35 cellular contexts compared by ENCODE assay signal in genomic region chr11:22617868-22618267, GRCh38.
"Had no signal": no experiment of that assay in that cellular context is flagged by ENCODE, and none has a peak within 500 bp of the region (broad histone marks: within the 10 kb centered on the region; RNA-seq: fewer than 3 reads in every experiment).

No MANE protein-coding gene starts in this region.

- H3K4me1 ChIP-seq: adrenal gland, breast epithelium had no signal

- H3K4me3 ChIP-seq: adrenal gland, body of pancreas, breast epithelium had no signal

- DNase-seq: activated CD4-positive, alpha-beta memory T cell treated with anti-CD3 and anti-CD28 coated beads for 36 hours; activated CD4-positive, alpha-beta T cell treated with anti-CD3 and anti-CD28 coated beads for 4 hours; activated CD4-positive, alpha-beta T cell treated with anti-CD3 and anti-CD28 coated beads, Interleukin-2, amount 10 ng/mL, durations not matched to agents 24 days and 14 days; activated CD4-positive, alpha-beta T cell treated with anti-CD3 and anti-CD28 coated beads, Interleukin-2, amount 50 U/mL, for 1 hour; activated CD4-positive, alpha-beta T cell treated with anti-CD3 and anti-CD28 coated beads, Interleukin-2, amount 50 U/mL, for 4 hours; activated CD4-positive, CD25-positive, alpha-beta regulatory T cell; activated CD8-positive, alpha-beta memory T cell treated with anti-CD3 and anti-CD28 coated beads, Interleukin-2, amount 50 U/mL, for 4 hours; activated CD8-positive, alpha-beta T cell treated with anti-CD3 and anti-CD28 coated beads for 36 hours; activated effector memory CD4-positive, alpha-beta T cell treated with anti-CD3 and anti-CD28 coated beads, Interleukin-2, amount 50 U/mL, for 16 hours; activated gamma-delta T cell treated with Interleukin-2 at 50 U/mL for 16 hours; activated naive CD4-positive, alpha-beta T cell; activated naive CD4-positive, alpha-beta T cell treated with anti-CD3 and anti-CD28 coated beads for 36 hours; activated naive CD4-positive, alpha-beta T cell treated with anti-CD3 and anti-CD28 coated beads, Interleukin-2, amount 50 U/mL, for 16 hours; activated naive CD8-positive, alpha-beta T cell treated with anti-CD3 and anti-CD28 coated beads for 36 hours; activated T-cell treated with anti-CD3 and anti-CD28 coated beads for 4 hours; activated T-cell treated with anti-CD3 and anti-CD28 coated beads, Interleukin-2, amount 50 U/mL, for 1 hour; activated T-cell treated with anti-CD3 and anti-CD28 coated beads, Interleukin-2, amount 50 U/mL, for 4 hours; activated T-cell treated with anti-CD3 and anti-CD28 coated beads, Interleukin-2, amount 50 U/mL, for 72 hours; adrenal gland; amniotic stem cell; aorta; body of pancreas; brain microvascular endothelial cell; central memory CD4-positive, alpha-beta T cell; T-helper 1 cell; T-helper 2 cell; T-helper 9 cell had no signal

- H3K9me3 ChIP-seq: adrenal gland, body of pancreas, breast epithelium had no signal

- H3K27me3 Mint-ChIP-seq: activated CD4-positive, alpha-beta memory T cell treated with anti-CD3 and anti-CD28 coated beads for 36 hours; activated naive CD8-positive, alpha-beta T cell treated with anti-CD3 and anti-CD28 coated beads for 36 hours; activated T-helper 17 cell treated with anti-CD3 and anti-CD28 coated beads, Interleukin-2, amount 50 U/mL, for 72 hours had no signal

- H3K4me3 Mint-ChIP-seq: activated CD4-positive, alpha-beta memory T cell treated with anti-CD3 and anti-CD28 coated beads for 36 hours; activated CD4-positive, alpha-beta T cell treated with anti-CD3 and anti-CD28 coated beads, Interleukin-2, amount 10 ng/mL, durations not matched to agents 24 days and 14 days; activated CD8-positive, alpha-beta T cell treated with anti-CD3 and anti-CD28 coated beads for 36 hours; activated naive CD4-positive, alpha-beta T cell treated with anti-CD3 and anti-CD28 coated beads for 36 hours; activated naive CD8-positive, alpha-beta T cell treated with anti-CD3 and anti-CD28 coated beads for 36 hours; activated T-cell treated with anti-CD3 and anti-CD28 coated beads, Interleukin-2, amount 50 U/mL, for 4 hours; activated T-cell treated with anti-CD3 and anti-CD28 coated beads, Interleukin-2, amount 50 U/mL, for 72 hours; activated T-helper 1 cell treated with anti-CD3 and anti-CD28 coated beads, Interleukin-12 subunit alpha, Interleukin-12 subunit beta, Interleukin-2, Interleukin-4 antibody, amounts not matched to agents 30 ng/mL and 10 ng/mL and 1 ng/mL, durations not matched to agents 14 hours and 24 hours and 36 hours; activated T-helper 17 cell treated with anti-CD3 and anti-CD28 coated beads, Interleukin-2, amount 50 U/mL, for 72 hours; T-helper 1 cell treated with Interleukin-12 subunit alpha and Interleukin-12 subunit beta and Interleukin-4 antibody, amounts not matched to agents 30 μg/mL and 1 μg/mL, for 36 hours; T-helper 2 cell treated with Interferon-gamma antibody and Interleukin-4, amounts not matched to agents 5 μg/mL and 100 μg/mL, for 36 hours had no signal

- H3K27ac ChIP-seq: adrenal gland, body of pancreas, brain microvascular endothelial cell, breast epithelium, VCaP had no signal

- H3K9me3 Mint-ChIP-seq: activated CD4-positive, alpha-beta T cell treated with anti-CD3 and anti-CD28 coated beads, Interleukin-2, amount 10 ng/mL, durations not matched to agents 24 days and 14 days; activated naive CD4-positive, alpha-beta T cell treated with anti-CD3 and anti-CD28 coated beads, Interleukin-2, amount 50 U/mL, for 72 hours; activated T-helper 17 cell treated with anti-CD3 and anti-CD28 coated beads, Interleukin-2, amount 50 U/mL, for 72 hours; T-helper 1 cell treated with Interleukin-12 subunit alpha and Interleukin-12 subunit beta and Interleukin-4 antibody, amounts not matched to agents 30 μg/mL and 1 μg/mL, for 36 hours; T-helper 2 cell treated with Interferon-gamma antibody and Interleukin-4, amounts not matched to agents 5 μg/mL and 100 μg/mL, for 36 hours had no signal

- H3K27me3 ChIP-seq: adrenal gland, body of pancreas, brain microvascular endothelial cell, breast epithelium had no signal

- H3K27ac Mint-ChIP-seq: activated CD4-positive, alpha-beta memory T cell treated with anti-CD3 and anti-CD28 coated beads for 36 hours; activated CD4-positive, alpha-beta T cell treated with anti-CD3 and anti-CD28 coated beads, Interleukin-2, amount 10 ng/mL, durations not matched to agents 24 days and 14 days; activated CD8-positive, alpha-beta T cell treated with anti-CD3 and anti-CD28 coated beads for 36 hours; activated naive CD4-positive, alpha-beta T cell treated with anti-CD3 and anti-CD28 coated beads for 36 hours; activated naive CD4-positive, alpha-beta T cell treated with anti-CD3 and anti-CD28 coated beads, Interleukin-2, amount 50 U/mL, for 72 hours; activated naive CD8-positive, alpha-beta T cell treated with anti-CD3 and anti-CD28 coated beads for 36 hours; activated T-cell treated with anti-CD3 and anti-CD28 coated beads, Interleukin-2, amount 50 U/mL, for 72 hours; activated T-helper 1 cell treated with anti-CD3 and anti-CD28 coated beads, Interleukin-12 subunit alpha, Interleukin-12 subunit beta, Interleukin-2, Interleukin-4 antibody, amounts not matched to agents 30 ng/mL and 10 ng/mL and 1 ng/mL, durations not matched to agents 14 hours and 24 hours and 36 hours; activated T-helper 17 cell treated with anti-CD3 and anti-CD28 coated beads, Interleukin-2, amount 50 U/mL, for 72 hours; T-helper 1 cell treated with Interleukin-12 subunit alpha and Interleukin-12 subunit beta and Interleukin-4 antibody, amounts not matched to agents 30 μg/mL and 1 μg/mL, for 36 hours; T-helper 2 cell treated with Interferon-gamma antibody and Interleukin-4, amounts not matched to agents 5 μg/mL and 100 μg/mL, for 36 hours had no signal

- ATAC-seq: activated CD4-positive, CD25-positive, alpha-beta regulatory T cell treated with anti-CD3 and anti-CD28 coated beads, Interleukin-2, amount 50 U/mL, for 24 hours; activated CD8-positive, alpha-beta T cell treated with anti-CD3 and anti-CD28 coated beads for 36 hours; activated naive CD4-positive, alpha-beta T cell treated with anti-CD3 and anti-CD28 coated beads, Interleukin-2, amount 50 U/mL, for 72 hours; activated T-cell treated with anti-CD3 and anti-CD28 coated beads, Interleukin-2, amount 50 U/mL, for 4 hours; activated T-cell treated with anti-CD3 and anti-CD28 coated beads, Interleukin-2, amount 50 U/mL, for 72 hours; activated T-helper 17 cell treated with anti-CD3 and anti-CD28 coated beads, Interleukin-2, amount 50 U/mL, for 72 hours; body of pancreas had no signal

- H3K36me3 ChIP-seq: adrenal gland, brain microvascular endothelial cell, breast epithelium had no signal
